8 cellular contexts compared by ENCODE assay signal in genomic region chr6:129708496-129709216, GRCh38. TPM values are rescaled to one million over a fixed set of nuclear protein-coding genes. Genes with fewer than 3 reads are reported as not detected.
DNase-seq lines count a peak whose midpoint lies in the region; ATAC-seq and TF ChIP-seq lines count a peak whose summit lies in the region.

No MANE protein-coding gene starts in this region.

- H3K27ac Mint-ChIP-seq in MCF 10A (ENCODE audit: low read depth, unreplicated experiment): peak overlapping the region; percentile 79
- H3K27ac Mint-ChIP-seq in naive thymus-derived CD4-positive, alpha-beta T cell: peak overlapping the region in 1 of 9 donors; percentile 86

- peaks cover 18% of the 10 kb centered on the region for H3K4me1 Mint-ChIP-seq in MCF 10A (ENCODE audit: insufficient read depth, unreplicated experiment)
- H3K4me1 Mint-ChIP-seq in naive thymus-derived CD4-positive, alpha-beta T cell: peaks cover 21 to 44% (median 30%) of the 10 kb centered on the region in 7 donors

- H3K4me3 Mint-ChIP-seq in MCF 10A (ENCODE audit: unreplicated experiment): peak overlapping the region; percentile 84
- H3K4me3 Mint-ChIP-seq in naive thymus-derived CD4-positive, alpha-beta T cell: peak overlapping the region in 8 of 10 donors; percentile 90 to 99 (median 94)

- intact Hi-C loops in MCF 10A (cut with micrococcal nuclease): loop anchor here (1.0 to 2.0 kb wide), 2 partner anchors 35 to 64 kb away; no protein-coding TSS in a partner anchor
- intact Hi-C loops in naive thymus-derived CD4-positive, alpha-beta T cell (cut with micrococcal nuclease): loop anchor here in 1 of 2 donors (1.0 kb wide), 2 partner anchors 12 to 36 kb away; no protein-coding TSS in a partner anchor

- no peaks in the 10 kb centered on the region for H3K9me3 ChIP-seq in HUES64 (ENCODE audit: insufficient read depth, low read depth, low read length)
- no peaks in the 10 kb centered on the region for H3K9me3 ChIP-seq in naive thymus-derived CD4-positive, alpha-beta T cell (ENCODE audit: control insufficient read depth in 2 of 3, low read length in 3 of 3)

- H3K9me3 Mint-ChIP-seq in MCF 10A (ENCODE audit: unreplicated experiment): no peaks in the 10 kb centered on the region
- peaks cover 0 to 2% (median 0%) of the 10 kb centered on the region in 11 donors for H3K9me3 Mint-ChIP-seq in naive thymus-derived CD4-positive, alpha-beta T cell

- H3K27me3 Mint-ChIP-seq in MCF 10A (ENCODE audit: insufficient read depth, unreplicated experiment): no peaks in the 10 kb centered on the region
- no peaks in the 10 kb centered on the region for H3K27me3 Mint-ChIP-seq in naive thymus-derived CD4-positive, alpha-beta T cell

- TF ChIP-seq CTCF in MCF 10A (IDR thresholded peaks at IDR 0.05; ENCODE audit: unreplicated experiment): no peak

- H3K4me1 ChIP-seq in ACC112 (ENCODE audit: control insufficient read depth, insufficient read depth, low read length, unreplicated experiment) (peaks cover 27% of the 10 kb centered on the region), HUES64 (ENCODE audit: insufficient read depth, low read length) (peaks cover 12% of the 10 kb centered on the region; the same call in 1 of the 2 replicates)
- peaks cover 0 to 9% of the 10 kb centered on the region in 2 donors for H3K4me1 ChIP-seq in naive thymus-derived CD4-positive, alpha-beta T cell (ENCODE audit: control insufficient read depth in 2 of 2, insufficient read depth in 2 of 2, low read length in 2 of 2)

- H3K27ac ChIP-seq in ACC112 (ENCODE audit: low read depth, low read length) (peak overlapping the region; percentile 59), HUES64 (ENCODE audit: low read depth, low read length) (no peak overlapping the region)
- no peak overlapping the region for H3K27ac ChIP-seq in naive thymus-derived CD4-positive, alpha-beta T cell (ENCODE audit: low read depth, low read length)

- DNase-seq in MCF 10A (ENCODE audit: unreplicated experiment) (no peak), DMS153 (lab: John Stamatoyannopoulos, UW) (no peak), GF-D8 (lab: John Stamatoyannopoulos, UW) (no peak)
- DNase-seq in naive thymus-derived CD4-positive, alpha-beta T cell: no peak

- H3K36me3 ChIP-seq in ACC112 (ENCODE audit: insufficient read depth, low read length): peaks cover 11% of the 10 kb centered on the region
- no peaks in the 10 kb centered on the region for H3K36me3 ChIP-seq in HUES64 (ENCODE audit: insufficient read depth, low read length)
- no peaks in the 10 kb centered on the region for H3K36me3 ChIP-seq in naive thymus-derived CD4-positive, alpha-beta T cell (ENCODE audit: control insufficient read depth in 2 of 3, insufficient read depth in 3 of 3, low read length in 3 of 3)

- CTCF ChIA-PET in MCF 10A (lab: Yijun Ruan, JAX): interaction anchor here (0.6 to 2.4 kb wide), 11 partner anchors 18 to 1376 kb away, joined by 3 to 10 read pairs (median 4); no protein-coding TSS in a partner anchor
- CTCF ChIA-PET in naive thymus-derived CD4-positive, alpha-beta T cell (lab: Charles Lee): interaction anchor here (0.8 to 1.8 kb wide), 4 partner anchors 11 to 106 kb away, joined by 3 to 7 read pairs (median 4); no protein-coding TSS in a partner anchor

- BruUV-seq in MCF 10A (replicated peaks; lab: Mats Ljungman, UMichigan): no TSS peak

- no peak overlapping the region for H2AFZ ChIP-seq in ACC112 (ENCODE audit: low read length, unreplicated experiment)

- peaks cover 63% of the 10 kb centered on the region for H3K79me2 ChIP-seq in ACC112 (ENCODE audit: control insufficient read depth, insufficient read depth, low read length, unreplicated experiment)

- H3K27me3 ChIP-seq in ACC112 (ENCODE audit: insufficient read depth, low read length): no peaks in the 10 kb centered on the region
- H3K27me3 ChIP-seq in HUES64 (ENCODE audit: insufficient read depth, low read length): no peaks in the 10 kb centered on the region
- no peaks in the 10 kb centered on the region for H3K27me3 ChIP-seq in naive thymus-derived CD4-positive, alpha-beta T cell (ENCODE audit: control insufficient read depth in 2 of 2, insufficient read depth in 2 of 2, low read length in 2 of 2)

- H3K9ac ChIP-seq in HUES64 (ENCODE audit: low read depth, low read length): no peak overlapping the region

- POLR2A ChIA-PET in MCF 10A (lab: Yijun Ruan, JAX): interaction anchor here (0.7 to 4.7 kb wide), 24 partner anchors 9 to 218 kb away, joined by 3 to 81 read pairs (median 5); no protein-coding TSS in a partner anchor
- POLR2A ChIA-PET in naive thymus-derived CD4-positive, alpha-beta T cell (lab: Charles Lee): interaction anchor here (0.5 to 1.7 kb wide), 5 partner anchors 9 to 1675 kb away, joined by 3 to 7 read pairs (median 3); no protein-coding TSS in a partner anchor

- WGBS in HUES64: 89% methylated on average over 2 of the region's 4 CpGs

- H3K36me3 Mint-ChIP-seq in MCF 10A (ENCODE audit: insufficient read depth, unreplicated experiment): no peaks in the 10 kb centered on the region
- H3K36me3 Mint-ChIP-seq in naive thymus-derived CD4-positive, alpha-beta T cell: peaks cover 0 to 15% (median 0%) of the 10 kb centered on the region in 5 donors

- H3K4me3 ChIP-seq in ACC112 (ENCODE audit: low read depth, low read length) (peak overlapping the region; percentile 96), HUES64 (ENCODE audit: low read length) (0 out of 2 replicates have a peak overlapping the region, but pooled peaks have one; percentile 66)
- H3K4me3 ChIP-seq in naive thymus-derived CD4-positive, alpha-beta T cell (ENCODE audit: low read length): no peak overlapping the region

- no peak for ATAC-seq in naive thymus-derived CD4-positive, alpha-beta T cell
- ATAC-seq in HG03039 (IDR thresholded peaks at IDR 0.05; ENCODE audit: unreplicated experiment) (no peak), GM21825 (IDR thresholded peaks at IDR 0.05; ENCODE audit: unreplicated experiment) (no peak)

RNA-seq across cellular contexts. Expression of gene ARHGAP18, which starts 1.3 kb away (rescaled TPM):
- 3.1 TPM for polyA plus RNA-seq in HUES64 (2013, experiment 1 of 2)
- 2.7 TPM for polyA plus RNA-seq in HUES64 (2013, experiment 2 of 2)
- 14.6 and 22.9 TPM in 2 replicates for total RNA-seq in MCF 10A (2022)
- total RNA-seq in naive thymus-derived CD4-positive, alpha-beta T cell: 1 to 10 TPM; 1.1 to 9.4 (median 2.0) TPM
- polyA plus RNA-seq in naive thymus-derived CD4-positive, alpha-beta T cell: under 1 TPM; 0.53 to 0.60 TPM
